In genomic region chr11:121575963-121576290, GRCh38 we compare ENCODE assay signal across 1 cellular context.
TF ChIP-seq lines count a peak whose summit lies in the region.

No MANE protein-coding gene starts in this region.

TF ChIP-seq in HepG2, 621 proteins besides CTCF, POLR2A, EP300 and RAD21 (continued from another document):
- TF ChIP-seq, protein P1, sequence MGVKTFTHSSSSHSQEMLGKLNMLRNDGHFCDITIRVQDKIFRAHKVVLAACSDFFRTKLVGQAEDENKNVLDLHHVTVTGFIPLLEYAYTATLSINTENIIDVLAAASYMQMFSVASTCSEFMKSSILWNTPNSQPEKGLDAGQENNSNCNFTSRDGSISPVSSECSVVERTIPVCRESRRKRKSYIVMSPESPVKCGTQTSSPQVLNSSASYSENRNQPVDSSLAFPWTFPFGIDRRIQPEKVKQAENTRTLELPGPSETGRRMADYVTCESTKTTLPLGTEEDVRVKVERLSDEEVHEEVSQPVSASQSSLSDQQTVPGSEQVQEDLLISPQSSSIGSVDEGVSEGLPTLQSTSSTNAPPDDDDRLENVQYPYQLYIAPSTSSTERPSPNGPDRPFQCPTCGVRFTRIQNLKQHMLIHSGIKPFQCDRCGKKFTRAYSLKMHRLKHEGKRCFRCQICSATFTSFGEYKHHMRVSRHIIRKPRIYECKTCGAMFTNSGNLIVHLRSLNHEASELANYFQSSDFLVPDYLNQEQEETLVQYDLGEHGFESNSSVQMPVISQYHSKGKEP (CRISPR knock-in tag; IDR thresholded peaks at IDR 0.05), result no peak
- TF ChIP-seq, protein P2, sequence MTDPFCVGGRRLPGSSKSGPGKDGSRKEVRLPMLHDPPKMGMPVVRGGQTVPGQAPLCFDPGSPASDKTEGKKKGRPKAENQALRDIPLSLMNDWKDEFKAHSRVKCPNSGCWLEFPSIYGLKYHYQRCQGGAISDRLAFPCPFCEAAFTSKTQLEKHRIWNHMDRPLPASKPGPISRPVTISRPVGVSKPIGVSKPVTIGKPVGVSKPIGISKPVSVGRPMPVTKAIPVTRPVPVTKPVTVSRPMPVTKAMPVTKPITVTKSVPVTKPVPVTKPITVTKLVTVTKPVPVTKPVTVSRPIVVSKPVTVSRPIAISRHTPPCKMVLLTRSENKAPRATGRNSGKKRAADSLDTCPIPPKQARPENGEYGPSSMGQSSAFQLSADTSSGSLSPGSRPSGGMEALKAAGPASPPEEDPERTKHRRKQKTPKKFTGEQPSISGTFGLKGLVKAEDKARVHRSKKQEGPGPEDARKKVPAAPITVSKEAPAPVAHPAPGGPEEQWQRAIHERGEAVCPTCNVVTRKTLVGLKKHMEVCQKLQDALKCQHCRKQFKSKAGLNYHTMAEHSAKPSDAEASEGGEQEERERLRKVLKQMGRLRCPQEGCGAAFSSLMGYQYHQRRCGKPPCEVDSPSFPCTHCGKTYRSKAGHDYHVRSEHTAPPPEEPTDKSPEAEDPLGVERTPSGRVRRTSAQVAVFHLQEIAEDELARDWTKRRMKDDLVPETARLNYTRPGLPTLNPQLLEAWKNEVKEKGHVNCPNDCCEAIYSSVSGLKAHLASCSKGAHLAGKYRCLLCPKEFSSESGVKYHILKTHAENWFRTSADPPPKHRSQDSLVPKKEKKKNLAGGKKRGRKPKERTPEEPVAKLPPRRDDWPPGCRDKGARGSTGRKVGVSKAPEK (CRISPR knock-in tag; IDR thresholded peaks at IDR 0.05; ENCODE audit: borderline replicate concordance), result no peak
- TF ChIP-seq ZNF710 (CRISPR knock-in tag; IDR thresholded peaks at IDR 0.05; ENCODE audit: borderline replicate concordance), result no peak
- no peak for TF ChIP-seq PCBP2 (optimal IDR thresholded peaks at IDR 0.05; ENCODE audit: low read depth, low read length, poor library complexity, severe bottlenecking)
- TF ChIP-seq, protein P3, sequence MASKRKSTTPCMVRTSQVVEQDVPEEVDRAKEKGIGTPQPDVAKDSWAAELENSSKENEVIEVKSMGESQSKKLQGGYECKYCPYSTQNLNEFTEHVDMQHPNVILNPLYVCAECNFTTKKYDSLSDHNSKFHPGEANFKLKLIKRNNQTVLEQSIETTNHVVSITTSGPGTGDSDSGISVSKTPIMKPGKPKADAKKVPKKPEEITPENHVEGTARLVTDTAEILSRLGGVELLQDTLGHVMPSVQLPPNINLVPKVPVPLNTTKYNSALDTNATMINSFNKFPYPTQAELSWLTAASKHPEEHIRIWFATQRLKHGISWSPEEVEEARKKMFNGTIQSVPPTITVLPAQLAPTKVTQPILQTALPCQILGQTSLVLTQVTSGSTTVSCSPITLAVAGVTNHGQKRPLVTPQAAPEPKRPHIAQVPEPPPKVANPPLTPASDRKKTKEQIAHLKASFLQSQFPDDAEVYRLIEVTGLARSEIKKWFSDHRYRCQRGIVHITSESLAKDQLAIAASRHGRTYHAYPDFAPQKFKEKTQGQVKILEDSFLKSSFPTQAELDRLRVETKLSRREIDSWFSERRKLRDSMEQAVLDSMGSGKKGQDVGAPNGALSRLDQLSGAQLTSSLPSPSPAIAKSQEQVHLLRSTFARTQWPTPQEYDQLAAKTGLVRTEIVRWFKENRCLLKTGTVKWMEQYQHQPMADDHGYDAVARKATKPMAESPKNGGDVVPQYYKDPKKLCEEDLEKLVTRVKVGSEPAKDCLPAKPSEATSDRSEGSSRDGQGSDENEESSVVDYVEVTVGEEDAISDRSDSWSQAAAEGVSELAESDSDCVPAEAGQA (IDR thresholded peaks at IDR 0.05; ENCODE audit: low read depth), result no peak
- TF ChIP-seq, protein P3 (CRISPR knock-in tag; IDR thresholded peaks at IDR 0.05; ENCODE audit: borderline replicate concordance), result no peak
- TF ChIP-seq RARG (CRISPR knock-in tag; IDR thresholded peaks at IDR 0.05; ENCODE audit: low read depth), result no peak
